In the genomic region with DNA sequence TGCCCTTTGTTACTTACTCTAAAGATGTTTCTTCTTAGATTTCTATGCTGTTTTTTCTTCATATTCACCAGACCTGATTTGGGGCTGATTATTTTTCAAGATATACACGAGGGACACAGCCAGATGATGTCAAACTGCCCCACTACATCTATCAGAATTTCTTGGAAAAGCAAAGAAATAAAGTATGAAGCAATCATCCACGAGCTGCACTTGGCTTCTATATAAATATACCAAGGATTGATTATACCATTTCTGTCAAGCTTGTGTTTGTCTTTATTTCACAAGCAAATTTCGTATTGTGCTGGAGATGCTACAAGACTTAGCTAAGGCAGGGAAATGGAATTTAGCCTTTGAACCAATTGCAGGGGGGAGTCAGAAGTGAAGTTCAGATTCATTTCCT, we compare ENCODE assay signal across 21 cellular contexts.
"Had no signal": no experiment of that assay in that cellular context is flagged by ENCODE, and none has a peak within 500 bp of the region (broad histone marks: within the 10 kb centered on the region; RNA-seq: fewer than 3 reads in every experiment).

No MANE protein-coding gene starts in this region.

- H3K27me3 Mint-ChIP-seq: central memory CD8-positive, alpha-beta T cell; dendritic cell treated with granulocyte-macrophage colony-stimulating factor and Interleukin-4, amounts not matched to agents 40 ng/mL and 50 ng/mL, for 4 days; effector memory CD8-positive, alpha-beta T cell had no signal

- H3K9me3 ChIP-seq: esophagus squamous epithelium, mucosa of descending colon, sigmoid colon, suprapubic skin, tibial nerve, upper lobe of right lung, vagina had no signal

- H3K4me3 ChIP-seq: esophagus squamous epithelium, mucosa of descending colon, sigmoid colon, suprapubic skin, tibial nerve, upper lobe of right lung, vagina had no signal

- H3K27me3 ChIP-seq: esophagus squamous epithelium, sigmoid colon, suprapubic skin, tibial nerve, upper lobe of right lung, vagina had no signal

- H3K36me3 Mint-ChIP-seq: naive thymus-derived CD8-positive, alpha-beta T cell had no signal

- DNase-seq: effector memory CD8-positive, alpha-beta T cell; esophagus squamous epithelium; foreskin fibroblast; head of caudate nucleus; hippocampal formation; left colon; mammary epithelial cell; mucosa of descending colon; naive thymus-derived CD8-positive, alpha-beta T cell; posterior cingulate gyrus; sigmoid colon; small intestine; stimulated activated CD4-positive, alpha-beta T cell treated with anti-CD3 and anti-CD28 coated beads, Interleukin-12 subunit alpha, Interleukin-12 subunit beta, amount 100 ng/mL, for 4 hours; stimulated activated naive CD4-positive, alpha-beta T cell treated with Interleukin-2 at 50 U/mL for 16 hours; upper lobe of right lung had no signal

- H3K27ac Mint-ChIP-seq: dendritic cell treated with granulocyte-macrophage colony-stimulating factor and Interleukin-4, amounts not matched to agents 40 ng/mL and 50 ng/mL, for 4 days; effector memory CD8-positive, alpha-beta T cell; naive thymus-derived CD8-positive, alpha-beta T cell had no signal

- H3K4me1 ChIP-seq: sigmoid colon, suprapubic skin, upper lobe of right lung, vagina had no signal

- ATAC-seq: effector memory CD8-positive, alpha-beta T cell; left colon; mucosa of descending colon; naive thymus-derived CD8-positive, alpha-beta T cell; upper lobe of right lung had no signal

- H3K4me3 Mint-ChIP-seq: central memory CD8-positive, alpha-beta T cell; dendritic cell treated with granulocyte-macrophage colony-stimulating factor and Interleukin-4, amounts not matched to agents 40 ng/mL and 50 ng/mL, for 4 days; effector memory CD8-positive, alpha-beta T cell; naive thymus-derived CD8-positive, alpha-beta T cell; neural crest cell had no signal

- H3K9me3 Mint-ChIP-seq: effector memory CD8-positive, alpha-beta T cell; naive thymus-derived CD8-positive, alpha-beta T cell had no signal

- H3K27ac ChIP-seq: esophagus squamous epithelium, suprapubic skin, upper lobe of right lung, vagina had no signal

- H3K36me3 ChIP-seq: esophagus squamous epithelium, sigmoid colon, suprapubic skin, tibial nerve, upper lobe of right lung, vagina had no signal
